ENCODE assay signal across 1 cellular context in genomic region chr2:8486141-8486540, GRCh38.
TF ChIP-seq lines count a peak whose summit lies in the region.

No MANE protein-coding gene starts in this region.

TF ChIP-seq in GM12878, 131 proteins besides CTCF, POLR2A, EP300 and RAD21 (continued from another document):
- TF ChIP-seq NR2C2 (IDR thresholded peaks at IDR 0.05; ENCODE audit: borderline replicate concordance, control insufficient read depth, insufficient read length, low read depth): no peak
- no peak; the same call in 1 of the 2 replicates for TF ChIP-seq LARP7 (IDR thresholded peaks at IDR 0.05)
- no peak for TF ChIP-seq NBN (IDR thresholded peaks at IDR 0.05)
